26 cellular contexts compared by ENCODE assay signal in genomic region chr7:82926477-82926876, GRCh38.
DNase-seq lines count a peak whose midpoint lies in the region; ATAC-seq, FAIRE-seq and TF ChIP-seq lines count a peak whose summit lies in the region.
"Had no signal": no experiment of that assay in that cellular context is flagged by ENCODE, and none has a peak within 500 bp of the region (broad histone marks: within the 10 kb centered on the region; RNA-seq: fewer than 3 reads in every experiment).

No MANE protein-coding gene starts in this region.

- WGBS in GM12878 (ENCODE audit: insufficient coverage, insufficient replicate concordance, low lambda C conversion rate, missing lambda C conversion rate) = 14% methylated on average over 2 of the region's 2 CpGs

- no peaks in the 10 kb centered on the region for H3K79me2 ChIP-seq in GM12878 (ENCODE audit: control insufficient read depth, insufficient read depth, low read length)
- H3K79me2 ChIP-seq in neural progenitor cell (ENCODE audit: low read depth) = no peaks in the 10 kb centered on the region

- H2AFZ ChIP-seq in GM12878 (ENCODE audit: control insufficient read depth, low read depth, low read length) (no peak overlapping the region), neural progenitor cell (replicated peaks) (no peak overlapping the region)

- RAD21 ChIA-PET in GM12878 (lab: Charles Lee; ENCODE audit: unreplicated experiment) = no interaction called here

- peaks cover 7% of the 10 kb centered on the region for H3K4me1 Mint-ChIP-seq in neural progenitor cell
- H3K4me1 Mint-ChIP-seq: activated CD4-positive, alpha-beta T cell treated with anti-CD3 and anti-CD28 coated beads, Interleukin-2, amount 10 ng/mL, durations not matched to agents 24 days and 14 days; memory B cell had no signal

- FAIRE-seq in GM12878 (lab: Jason Lieb, UNC) = no peak
- FAIRE-seq: A549 had no signal

- no peak overlapping the region for H3K27ac ChIP-seq in GM12878 (ENCODE audit: control insufficient read depth, insufficient read depth)
- H3K27ac ChIP-seq in neural progenitor cell = no peak overlapping the region
- H3K27ac ChIP-seq: A549, cardiac muscle cell, upper lobe of left lung, VCaP had no signal

- in situ Hi-C loops in Caki2 (cut with HindIII; ENCODE audit: low pct_unique_long_range_greater_than_20kb, low sequenced_read_pairs) (no loop called here), GM12878 (cut with MboI) (no loop called here)

- intact Hi-C loops in GM12878 (cut with micrococcal nuclease; ENCODE audit: unreplicated experiment) = no loop called here

- TF ChIP-seq CTCF in GM12878 (IDR thresholded peaks at IDR 0.05 in 2 of 3, conservative IDR thresholded peaks at IDR 0.05 in 1 of 3; ENCODE audit: control insufficient read depth in 2 of 3, extremely low read depth in 1 of 3, insufficient read depth in 1 of 3, low read depth in 3 of 3, low read length in 3 of 3) (no peak), neural progenitor cell (IDR thresholded peaks at IDR 0.05) (no peak)

- SMC1A ChIA-PET in GM12878 (lab: Charles Lee; ENCODE audit: uncharacterized antibody, unreplicated experiment) = no interaction called here

- no peaks in the 10 kb centered on the region for H3K9me3 Mint-ChIP-seq in neural progenitor cell
- H3K9me3 Mint-ChIP-seq: activated CD4-positive, alpha-beta T cell treated with anti-CD3 and anti-CD28 coated beads, Interleukin-2, amount 10 ng/mL, durations not matched to agents 24 days and 14 days; memory B cell; T-helper 2 cell treated with Interferon-gamma antibody and Interleukin-4, amounts not matched to agents 5 μg/mL and 100 μg/mL, for 36 hours had no signal

- TF ChIP-seq EP300 in GM12878 (IDR thresholded peaks at IDR 0.05; ENCODE audit: borderline replicate concordance in 1 of 2, control insufficient read depth in 1 of 2, low read depth in 2 of 2, low read length in 2 of 2) = no peak

- H3K27me3 ChIP-seq in GM12878 (replicated peaks in 1 of 2; ENCODE audit: control insufficient read depth in 2 of 2, insufficient read depth in 2 of 2, low read length in 1 of 2) (no peaks in the 10 kb centered on the region), neural progenitor cell (no peaks in the 10 kb centered on the region)
- H3K27me3 ChIP-seq: BE2C, cardiac muscle cell, upper lobe of left lung had no signal

- no peak overlapping the region for H3K4me2 ChIP-seq in GM12878 (ENCODE audit: control insufficient read depth, insufficient read depth)
- H3K4me2 ChIP-seq in neural progenitor cell = no peak overlapping the region
- H3K4me2 ChIP-seq: A549 had no signal

- no peak overlapping the region for H3K9ac ChIP-seq in GM12878 (ENCODE audit: control insufficient read depth, insufficient read depth, low read length)
- H3K9ac ChIP-seq in neural progenitor cell = no peak overlapping the region

- H3K4me3 Mint-ChIP-seq in neural progenitor cell = no peak overlapping the region
- H3K4me3 Mint-ChIP-seq: activated CD4-positive, alpha-beta T cell treated with anti-CD3 and anti-CD28 coated beads, Interleukin-2, amount 10 ng/mL, durations not matched to agents 24 days and 14 days; dendritic cell treated with granulocyte-macrophage colony-stimulating factor and Interleukin-4, amounts not matched to agents 40 ng/mL and 50 ng/mL, for 4 days; memory B cell; T-helper 2 cell treated with Interferon-gamma antibody and Interleukin-4, amounts not matched to agents 5 μg/mL and 100 μg/mL, for 36 hours had no signal

- POLR2A ChIA-PET in GM12878 (lab: Charles Lee) = no interaction called here

- peak overlapping the region; percentile 69 for H3K27ac Mint-ChIP-seq in neural progenitor cell
- H3K27ac Mint-ChIP-seq: activated CD4-positive, alpha-beta T cell treated with anti-CD3 and anti-CD28 coated beads, Interleukin-2, amount 10 ng/mL, durations not matched to agents 24 days and 14 days; dendritic cell treated with granulocyte-macrophage colony-stimulating factor and Interleukin-4, amounts not matched to agents 40 ng/mL and 50 ng/mL, for 4 days; memory B cell; T-helper 2 cell treated with Interferon-gamma antibody and Interleukin-4, amounts not matched to agents 5 μg/mL and 100 μg/mL, for 36 hours had no signal

- no peaks in the 10 kb centered on the region for H3K36me3 ChIP-seq in GM12878 (ENCODE audit: control insufficient read depth in 2 of 2, insufficient read depth in 2 of 2, low read length in 1 of 2)
- no peaks in the 10 kb centered on the region for H3K36me3 ChIP-seq in neural progenitor cell
- H3K36me3 ChIP-seq: BE2C, cardiac muscle cell, upper lobe of left lung had no signal

- peak; percentile 68 for DNase-seq in Caki2 (ENCODE audit: low read depth)
- DNase-seq in GM12878 (ENCODE audit: low read depth, low spot score) = no peak
- DNase-seq in neural progenitor cell (ENCODE audit: low spot score) = peak; percentile 45
- DNase-seq in activated CD4-positive, alpha-beta T cell treated with anti-CD3 and anti-CD28 coated beads, Interleukin-2, amount 50 U/mL, for 48 hours = no peak
- DNase-seq in COR-L47 (lab: John Stamatoyannopoulos, UW) = no peak
- DNase-seq: activated CD4-positive, alpha-beta T cell treated with anti-CD3 and anti-CD28 coated beads, Interleukin-2, amount 10 ng/mL, durations not matched to agents 24 days and 14 days; activated naive CD4-positive, alpha-beta T cell treated with anti-CD3 and anti-CD28 coated beads, Interleukin-2, amount 50 U/mL, for 16 hours; BE2C; H7; NCI-H1092; NCI-H187 treated with DMSO at 0.1 percent for 48 hours; NCI-H345; NCI-H82; small intestine; stimulated activated CD4-positive, alpha-beta T cell treated with anti-CD3 and anti-CD28 coated beads, Interleukin-1b, Interleukin-23, amount 100 ng/mL, for 48 hours; upper lobe of left lung had no signal

- H3K4me3 ChIP-seq in GM12878 (no peak overlapping the region), neural progenitor cell (no peak overlapping the region)
- H3K4me3 ChIP-seq: A549, cardiac muscle cell, upper lobe of left lung had no signal

- no peaks in the 10 kb centered on the region for H4K20me1 ChIP-seq in GM12878 (ENCODE audit: control insufficient read depth, insufficient read depth)
- H4K20me1 ChIP-seq in neural progenitor cell (ENCODE audit: low read depth) = no peaks in the 10 kb centered on the region

- no peaks in the 10 kb centered on the region for H3K4me1 ChIP-seq in GM12878 (ENCODE audit: control insufficient read depth, insufficient read depth, low read length)
- H3K4me1 ChIP-seq in neural progenitor cell = no peaks in the 10 kb centered on the region
- H3K4me1 ChIP-seq: A549, upper lobe of left lung had no signal

- H3K9me3 ChIP-seq in GM12878 (replicated peaks; ENCODE audit: control insufficient read depth, insufficient read depth, low read length) (no peaks in the 10 kb centered on the region), neural progenitor cell (ENCODE audit: low read depth) (no peaks in the 10 kb centered on the region)
- H3K9me3 ChIP-seq: A549, BE2C, upper lobe of left lung had no signal

- CTCF ChIA-PET in GM12878 (lab: Yijun Ruan, JAX) = interaction anchor here (1.1 kb wide), 1 partner anchor 18 kb away, joined by 3 read pairs; no protein-coding TSS in a partner anchor

- no peaks in the 10 kb centered on the region for H3K36me3 Mint-ChIP-seq in neural progenitor cell
- H3K36me3 Mint-ChIP-seq: memory B cell had no signal

- H3K27me3 Mint-ChIP-seq in neural progenitor cell (ENCODE audit: insufficient read depth, low read depth) = peaks cover 5% of the 10 kb centered on the region
- H3K27me3 Mint-ChIP-seq: activated CD4-positive, alpha-beta T cell treated with anti-CD3 and anti-CD28 coated beads, Interleukin-2, amount 10 ng/mL, durations not matched to agents 24 days and 14 days; dendritic cell treated with granulocyte-macrophage colony-stimulating factor and Interleukin-4, amounts not matched to agents 40 ng/mL and 50 ng/mL, for 4 days; memory B cell had no signal

- no peak for TF ChIP-seq POLR2A in GM12878 (IDR thresholded peaks at IDR 0.05; ENCODE audit: low read depth, low read length)

- TF ChIP-seq RAD21 in GM12878 (IDR thresholded peaks at IDR 0.05; ENCODE audit: insufficient read depth, low read depth, low read length) = no peak

- no peaks in the 10 kb centered on the region for H3F3A ChIP-seq in neural progenitor cell (ENCODE audit: low read depth)

- no TSS peak for BruUV-seq in GM12878 (replicated peaks; lab: Mats Ljungman, UMichigan)

- ATAC-seq in HG02981 (IDR thresholded peaks at IDR 0.05; ENCODE audit: unreplicated experiment) (peak; percentile 51), GM12878 (peak; percentile 52; the same call in 1 of the 3 replicates), HG03175 (IDR thresholded peaks at IDR 0.05; ENCODE audit: unreplicated experiment) (no peak), GM19351 (IDR thresholded peaks at IDR 0.05; ENCODE audit: unreplicated experiment) (no peak)
- ATAC-seq: A549, Right ventricle myocardium inferior had no signal

TF ChIP-seq in GM12878, 131 proteins besides CTCF, POLR2A, EP300 and RAD21 (continues in another document):
- TF ChIP-seq ATF3 (IDR thresholded peaks at IDR 0.05; ENCODE audit: borderline replicate concordance, extremely low read depth, low read depth, low read length) (no peak), PKNOX1 (IDR thresholded peaks at IDR 0.05) (no peak), HSF1 (IDR thresholded peaks at IDR 0.05; ENCODE audit: low read depth, low read length) (no peak), SPI1 (IDR thresholded peaks at IDR 0.05; ENCODE audit: borderline replicate concordance, insufficient read depth, low read depth, low read length) (no peak), LARP7 (IDR thresholded peaks at IDR 0.05) (no peak)

Comparison
In these comparisons a context has a peak if more than half of its experiments do, and no peak if none do; other contexts are left out.
1. DNase-seq: peak in Caki2 (single experiment) and neural progenitor cell (single experiment); none in GM12878 (single experiment), activated CD4-positive, alpha-beta T cell treated with anti-CD3 and anti-CD28 coated beads, Interleukin-2, amount 50 U/mL, for 48 hours (0 of 2) and COR-L47 (single experiment).
2. ATAC-seq: peak in HG02981 (single experiment) and GM12878 (single experiment); none in HG03175 (single experiment) and GM19351 (single experiment).